In the genomic region with DNA sequence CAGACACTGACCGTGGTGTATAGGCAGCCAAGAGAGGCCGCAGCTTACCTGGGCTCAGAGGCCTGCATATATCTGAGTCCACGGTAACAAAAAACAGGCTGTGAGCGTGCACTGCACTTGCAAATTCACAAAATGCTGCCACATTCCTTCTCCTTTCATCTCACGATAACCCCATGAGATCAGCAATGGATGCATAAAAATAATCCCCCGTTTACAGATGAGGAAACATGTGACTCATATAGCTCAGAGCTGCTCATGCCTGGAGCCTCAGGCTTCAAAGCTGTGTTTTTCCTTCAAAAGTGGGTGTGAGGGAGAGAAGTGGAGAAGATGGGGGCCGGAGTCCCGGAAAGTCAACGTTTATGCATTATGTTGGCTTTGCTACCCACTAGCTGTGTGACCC, we compare ENCODE assay signal across 24 cellular contexts.
DNase-seq lines count a peak whose midpoint lies in the region; ATAC-seq, FAIRE-seq and TF ChIP-seq lines count a peak whose summit lies in the region.
"Had no signal": no experiment of that assay in that cellular context is flagged by ENCODE, and none has a peak within 500 bp of the region (broad histone marks: within the 10 kb centered on the region; RNA-seq: fewer than 3 reads in every experiment).

No MANE protein-coding gene starts in this region.

- H3K27ac ChIP-seq in BLaER1 treated with 17β-estradiol and CSF1 and Interleukin-3, amounts not matched to agents 10 nM and 100 nM: no peak overlapping the region
- no peak overlapping the region for H3K27ac ChIP-seq in endodermal cell (ENCODE audit: low read depth, low read length)
- no peak overlapping the region for H3K27ac ChIP-seq in CD4-positive, alpha-beta T cell (ENCODE audit: low read depth, low read length)
- H3K27ac ChIP-seq: body of pancreas, colonic mucosa, left lung had no signal

- POLR2A ChIA-PET in CD4-positive, alpha-beta T cell (lab: Charles Lee): no interaction called here

- CTCF ChIA-PET in CD4-positive, alpha-beta T cell (lab: Charles Lee): no interaction called here

- TF ChIP-seq CTCF in astrocyte of the spinal cord (IDR thresholded peaks at IDR 0.05; ENCODE audit: low read depth, low read length): no peak
- no peak for TF ChIP-seq CTCF in endodermal cell (conservative IDR thresholded peaks at IDR 0.05)
- no peak for TF ChIP-seq CTCF in CD4-positive, alpha-beta T cell (IDR thresholded peaks at IDR 0.05)

- no peaks in the 10 kb centered on the region for H3K36me3 ChIP-seq in BLaER1 treated with 17β-estradiol and CSF1 and Interleukin-3, amounts not matched to agents 10 nM and 100 nM
- no peaks in the 10 kb centered on the region for H3K36me3 ChIP-seq in endodermal cell (ENCODE audit: control insufficient read depth, insufficient read depth, low read length)
- H3K36me3 ChIP-seq: colonic mucosa, left lung, transverse colon had no signal

- DNase-seq in M059J (ENCODE audit: low read depth): peak; percentile 88
- peak; percentile 40 for DNase-seq in astrocyte of the spinal cord (ENCODE audit: low read depth, low spot score)
- DNase-seq in hepatic stellate cell (ENCODE audit: low spot score): peak; percentile 75
- DNase-seq in endodermal cell: no peak
- DNase-seq in RCC 7860 (ENCODE audit: low spot score): no peak
- no peak for DNase-seq in SIG-M5 treated with dmso at 0.1 percent for 504 hours (lab: John Stamatoyannopoulos, UW; ENCODE audit: unreplicated experiment)
- DNase-seq in CD4-positive, alpha-beta T cell: no peak
- DNase-seq: activated CD4-positive, CD25-positive, alpha-beta regulatory T cell; activated CD8-positive, alpha-beta T cell treated with anti-CD3 and anti-CD28 coated beads, Interleukin-2, amount 10 ng/mL, durations not matched to agents 7 days and 5 days; activated naive CD4-positive, alpha-beta T cell treated with anti-CD3 and anti-CD28 coated beads, Interleukin-2, amount 50 U/mL, for 16 hours; activated T-cell treated with anti-CD3 and anti-CD28 coated beads, Interleukin-2, amount 50 U/mL, for 24 hours; body of pancreas; colonic mucosa; left lung; NCI-H1105; SHP77 treated with DMSO at 0.1 percent for 48 hours; stimulated activated CD4-positive, alpha-beta T cell treated with anti-CD3 and anti-CD28 coated beads, Interleukin-2, amount 100 ng/mL, for 24 hours; stimulated activated naive CD8-positive, alpha-beta T cell treated with anti-CD3 and anti-CD28 coated beads, Interleukin-15, amount 100 ng/mL, for 72 hours; transverse colon had no signal

- peaks cover 2% of the 10 kb centered on the region for H3K27me3 Mint-ChIP-seq in endodermal cell (ENCODE audit: insufficient read depth)
- H3K27me3 Mint-ChIP-seq in CD4-positive, alpha-beta T cell: peaks cover 17% of the 10 kb centered on the region

- intact Hi-C loops in CD4-positive, alpha-beta T cell (cut with DNase I, micrococcal nuclease): no loop called here

- H3K4me1 Mint-ChIP-seq in endodermal cell: peaks cover 1% of the 10 kb centered on the region
- H3K4me1 Mint-ChIP-seq in CD4-positive, alpha-beta T cell (ENCODE audit: low read depth): no peaks in the 10 kb centered on the region
- H3K4me1 Mint-ChIP-seq: B cell; stimulated activated naive CD8-positive, alpha-beta T cell treated with anti-CD3 and anti-CD28 coated beads, Interleukin-15, amount 100 ng/mL, for 72 hours had no signal

- in situ Hi-C loops in astrocyte of the spinal cord (cut with HindIII; ENCODE audit: low sequenced_read_pairs): no loop called here

- no peaks in the 10 kb centered on the region for H4K20me1 ChIP-seq in BLaER1 treated with 17β-estradiol and CSF1 and Interleukin-3, amounts not matched to agents 10 nM and 100 nM

- no peak overlapping the region for H3K9ac ChIP-seq in BLaER1 treated with 17β-estradiol and CSF1 and Interleukin-3, amounts not matched to agents 10 nM and 100 nM
- H3K9ac ChIP-seq in endodermal cell (ENCODE audit: extremely low read depth, low read length, poor library complexity, severe bottlenecking): no peak overlapping the region

- no peak overlapping the region for H3K4me3 Mint-ChIP-seq in endodermal cell
- H3K4me3 Mint-ChIP-seq in CD4-positive, alpha-beta T cell: no peak overlapping the region
- H3K4me3 Mint-ChIP-seq: activated CD8-positive, alpha-beta T cell treated with anti-CD3 and anti-CD28 coated beads, Interleukin-2, amount 10 ng/mL, durations not matched to agents 7 days and 5 days; activated T-cell treated with anti-CD3 and anti-CD28 coated beads, Interleukin-2, amount 50 U/mL, for 24 hours; B cell; neural crest cell; stimulated activated naive CD8-positive, alpha-beta T cell treated with anti-CD3 and anti-CD28 coated beads, Interleukin-15, amount 100 ng/mL, for 72 hours had no signal

- no peak overlapping the region for H3K27ac Mint-ChIP-seq in endodermal cell
- no peak overlapping the region for H3K27ac Mint-ChIP-seq in CD4-positive, alpha-beta T cell
- H3K27ac Mint-ChIP-seq: activated CD8-positive, alpha-beta T cell treated with anti-CD3 and anti-CD28 coated beads, Interleukin-2, amount 10 ng/mL, durations not matched to agents 7 days and 5 days; activated T-cell treated with anti-CD3 and anti-CD28 coated beads, Interleukin-2, amount 50 U/mL, for 24 hours; B cell; progenitor cell of endocrine pancreas; stimulated activated naive CD8-positive, alpha-beta T cell treated with anti-CD3 and anti-CD28 coated beads, Interleukin-15, amount 100 ng/mL, for 72 hours had no signal

- H3K27me3 ChIP-seq in BLaER1 treated with 17β-estradiol and CSF1 and Interleukin-3, amounts not matched to agents 10 nM and 100 nM: no peaks in the 10 kb centered on the region
- no peaks in the 10 kb centered on the region for H3K27me3 ChIP-seq in endodermal cell (ENCODE audit: control insufficient read depth, insufficient read depth, low read length, poor library complexity, severe bottlenecking)
- no peaks in the 10 kb centered on the region for H3K27me3 ChIP-seq in CD4-positive, alpha-beta T cell (ENCODE audit: control insufficient read depth, insufficient read depth, low read length)
- H3K27me3 ChIP-seq: colonic mucosa, left lung, transverse colon had no signal

- peak overlapping the region in 10 of 11 experiments; percentile 30 to 65 (median 44); a peak in 19 of 22 replicates for H3K4me2 ChIP-seq in BLaER1 treated with 17β-estradiol and CSF1 and Interleukin-3, amounts not matched to agents 10 nM and 100 nM

- no peaks in the 10 kb centered on the region for H3K9me3 Mint-ChIP-seq in endodermal cell
- no peaks in the 10 kb centered on the region for H3K9me3 Mint-ChIP-seq in CD4-positive, alpha-beta T cell
- H3K9me3 Mint-ChIP-seq: activated T-cell treated with anti-CD3 and anti-CD28 coated beads, Interleukin-2, amount 50 U/mL, for 24 hours; neural crest cell; stimulated activated naive CD8-positive, alpha-beta T cell treated with anti-CD3 and anti-CD28 coated beads, Interleukin-15, amount 100 ng/mL, for 72 hours had no signal

- no peaks in the 10 kb centered on the region for H3K9me3 ChIP-seq in BLaER1 treated with 17β-estradiol and CSF1 and Interleukin-3, amounts not matched to agents 10 nM and 100 nM (replicated peaks in 1 of 11)
- no peaks in the 10 kb centered on the region for H3K9me3 ChIP-seq in endodermal cell (ENCODE audit: control insufficient read depth, low read length)
- no peaks in the 10 kb centered on the region for H3K9me3 ChIP-seq in CD4-positive, alpha-beta T cell (ENCODE audit: control insufficient read depth, low read length)
- H3K9me3 ChIP-seq: body of pancreas, colonic mucosa, left lung, transverse colon had no signal

- ATAC-seq in CD4-positive, alpha-beta T cell (ENCODE audit: poor library complexity): no peak
- ATAC-seq: activated CD8-positive, alpha-beta T cell treated with anti-CD3 and anti-CD28 coated beads, Interleukin-2, amount 10 ng/mL, durations not matched to agents 7 days and 5 days; body of pancreas; left lung; stimulated activated naive CD8-positive, alpha-beta T cell treated with anti-CD3 and anti-CD28 coated beads, Interleukin-15, amount 100 ng/mL, for 72 hours had no signal

- H3K36me3 Mint-ChIP-seq in endodermal cell (ENCODE audit: low read depth): no peaks in the 10 kb centered on the region
- H3K36me3 Mint-ChIP-seq in CD4-positive, alpha-beta T cell (ENCODE audit: low read depth): no peaks in the 10 kb centered on the region

- H3K4me1 ChIP-seq in BLaER1 treated with 17β-estradiol and CSF1 and Interleukin-3, amounts not matched to agents 10 nM and 100 nM: peaks cover 11 to 37% (median 21%) of the 10 kb centered on the region in 10 experiments
- H3K4me1 ChIP-seq in endodermal cell (ENCODE audit: control insufficient read depth, insufficient read depth, low read length): no peaks in the 10 kb centered on the region
- H3K4me1 ChIP-seq: body of pancreas, colonic mucosa, left lung had no signal

- no peak for FAIRE-seq in RCC 7860 (lab: Jason Lieb, UNC)
- FAIRE-seq: GM12892 had no signal

- no peak overlapping the region for H3K4me3 ChIP-seq in BLaER1 treated with 17β-estradiol and CSF1 and Interleukin-3, amounts not matched to agents 10 nM and 100 nM
- H3K4me3 ChIP-seq in astrocyte of the spinal cord (ENCODE audit: low read depth, low read length) (no peak overlapping the region), endodermal cell (ENCODE audit: low read length) (no peak overlapping the region)
- H3K4me3 ChIP-seq: body of pancreas, colonic mucosa, left lung, transverse colon had no signal

- 84 to 91% methylated on average over 9 of the region's 9 CpGs for WGBS in endodermal cell (ENCODE audit: insufficient coverage in 1 of 2, insufficient read length in 1 of 2), 2 experiments

Comparison
In these comparisons a context has a peak if more than half of its experiments do, and no peak if none do; other contexts are left out.
1. DNase-seq: peak in M059J (single experiment), astrocyte of the spinal cord (single experiment) and hepatic stellate cell (single experiment); none in endodermal cell (single experiment), RCC 7860 (single experiment), SIG-M5 treated with dmso at 0.1 percent for 504 hours (single experiment) and CD4-positive, alpha-beta T cell (0 of 10).